32 cellular contexts compared by ENCODE assay signal in genomic region chr7:3965794-3966395, GRCh38.
"Had no signal": no experiment of that assay in that cellular context is flagged by ENCODE, and none has a peak within 500 bp of the region (broad histone marks: within the 10 kb centered on the region; RNA-seq: fewer than 3 reads in every experiment).

No MANE protein-coding gene starts in this region.

- FAIRE-seq: astrocyte had no signal

- H3K36me3 Mint-ChIP-seq: activated CD8-positive, alpha-beta memory T cell treated with anti-CD3 and anti-CD28 coated beads, Interleukin-2, amount 10 ng/mL, durations not matched to agents 7 days and 5 days; activated naive CD8-positive, alpha-beta T cell had no signal

- DNase-seq: activated B cell treated with CpG ODN at 0.5 μM for 24 hours; activated CD4-positive, alpha-beta T cell treated with anti-CD3 and anti-CD28 coated beads for 48 hours; activated CD4-positive, alpha-beta T cell treated with anti-CD3 and anti-CD28 coated beads, Interleukin-2, amount 50 U/mL, for 1 hour; activated CD4-positive, alpha-beta T cell treated with anti-CD3 and anti-CD28 coated beads, Interleukin-2, amount 50 U/mL, for 48 hours; activated CD8-positive, alpha-beta memory T cell treated with anti-CD3 and anti-CD28 coated beads, Interleukin-2, amount 10 ng/mL, durations not matched to agents 7 days and 5 days; activated CD8-positive, alpha-beta memory T cell treated with anti-CD3 and anti-CD28 coated beads, Interleukin-2, amount 50 U/mL, for 4 hours; activated CD8-positive, alpha-beta T cell treated with anti-CD3 and anti-CD28 coated beads, Interleukin-2, amount 10 ng/mL, durations not matched to agents 7 days and 5 days; activated effector memory CD4-positive, alpha-beta T cell treated with Interleukin-2 at 50 U/mL for 16 hours; activated gamma-delta T cell treated with Interleukin-2 at 50 U/mL for 16 hours; activated naive CD4-positive, alpha-beta T cell treated with anti-CD3 and anti-CD28 coated beads, Interleukin-2, amount 50 U/mL, for 16 hours; activated naive CD4-positive, alpha-beta T cell treated with Interleukin-2 at 50 U/mL for 16 hours; activated T-cell treated with anti-CD3 and anti-CD28 coated beads, Interleukin-2, amount 50 U/mL, for 4 hours; amniotic stem cell; anterior cingulate cortex; caudate nucleus; dorsolateral prefrontal cortex; effector memory CD4-positive, alpha-beta T cell; endodermal cell; foreskin keratinocyte; gastrocnemius medialis; T-helper 1 cell; T-helper 17 cell; T1000; WERI-Rb-1 had no signal

- H3K4me3 Mint-ChIP-seq: activated B cell treated with CpG ODN at 0.5 μM for 24 hours; activated CD8-positive, alpha-beta memory T cell treated with anti-CD3 and anti-CD28 coated beads, Interleukin-2, amount 10 ng/mL, durations not matched to agents 7 days and 5 days; activated CD8-positive, alpha-beta T cell treated with anti-CD3 and anti-CD28 coated beads, Interleukin-2, amount 10 ng/mL, durations not matched to agents 7 days and 5 days; activated naive CD8-positive, alpha-beta T cell; activated T-cell treated with anti-CD3 and anti-CD28 coated beads, Interleukin-2, amount 50 U/mL, for 4 hours; activated T-helper 17 cell treated with anti-CD3 and anti-CD28 coated beads, Interleukin-2, amount 50 U/mL, for 72 hours; dendritic cell treated with granulocyte-macrophage colony-stimulating factor and Interleukin-4, amounts not matched to agents 40 ng/mL and 50 ng/mL, for 4 days; endodermal cell; T-helper 17 cell; T-helper 2 cell treated with Interferon-gamma antibody and Interleukin-4, amounts not matched to agents 5 μg/mL and 100 μg/mL, for 36 hours had no signal

- H3K9me3 Mint-ChIP-seq: activated T-cell treated with anti-CD3 and anti-CD28 coated beads, Interleukin-2, amount 50 U/mL, for 4 hours; activated T-helper 17 cell treated with anti-CD3 and anti-CD28 coated beads, Interleukin-2, amount 50 U/mL, for 72 hours; endodermal cell; T-helper 2 cell treated with Interferon-gamma antibody and Interleukin-4, amounts not matched to agents 5 μg/mL and 100 μg/mL, for 36 hours had no signal

- H3K4me1 ChIP-seq: esophagus muscularis mucosa, foreskin keratinocyte, gastrocnemius medialis had no signal

- H3K27me3 Mint-ChIP-seq: activated CD8-positive, alpha-beta memory T cell treated with anti-CD3 and anti-CD28 coated beads, Interleukin-2, amount 10 ng/mL, durations not matched to agents 7 days and 5 days; activated naive CD8-positive, alpha-beta T cell; dendritic cell treated with granulocyte-macrophage colony-stimulating factor and Interleukin-4, amounts not matched to agents 40 ng/mL and 50 ng/mL, for 4 days had no signal

- H3K27ac ChIP-seq: coronary artery, dorsolateral prefrontal cortex, esophagus muscularis mucosa, foreskin keratinocyte, gastrocnemius medialis, WERI-Rb-1 had no signal

- H3K9me3 ChIP-seq: esophagus muscularis mucosa, gastrocnemius medialis had no signal

- H3K4me3 ChIP-seq: coronary artery, dorsolateral prefrontal cortex, esophagus muscularis mucosa, gastrocnemius medialis had no signal

- H3K36me3 ChIP-seq: gastrocnemius medialis, WERI-Rb-1 had no signal

- H3K27ac Mint-ChIP-seq: activated B cell treated with CpG ODN at 0.5 μM for 24 hours; activated CD8-positive, alpha-beta memory T cell treated with anti-CD3 and anti-CD28 coated beads, Interleukin-2, amount 10 ng/mL, durations not matched to agents 7 days and 5 days; activated CD8-positive, alpha-beta T cell treated with anti-CD3 and anti-CD28 coated beads, Interleukin-2, amount 10 ng/mL, durations not matched to agents 7 days and 5 days; activated naive CD8-positive, alpha-beta T cell; activated T-helper 17 cell treated with anti-CD3 and anti-CD28 coated beads, Interleukin-2, amount 50 U/mL, for 72 hours; dendritic cell treated with granulocyte-macrophage colony-stimulating factor and Interleukin-4, amounts not matched to agents 40 ng/mL and 50 ng/mL, for 4 days; endodermal cell; T-helper 17 cell; T-helper 2 cell treated with Interferon-gamma antibody and Interleukin-4, amounts not matched to agents 5 μg/mL and 100 μg/mL, for 36 hours had no signal

- H3K4me1 Mint-ChIP-seq: activated B cell treated with CpG ODN at 0.5 μM for 24 hours; activated CD8-positive, alpha-beta memory T cell treated with anti-CD3 and anti-CD28 coated beads, Interleukin-2, amount 10 ng/mL, durations not matched to agents 7 days and 5 days; activated T-helper 17 cell treated with anti-CD3 and anti-CD28 coated beads, Interleukin-2, amount 50 U/mL, for 72 hours; endodermal cell; T-helper 17 cell had no signal

- ATAC-seq: activated CD4-positive, CD25-positive, alpha-beta regulatory T cell treated with anti-CD3 and anti-CD28 coated beads, Interleukin-2, amount 50 U/mL, for 24 hours; activated CD8-positive, alpha-beta memory T cell treated with anti-CD3 and anti-CD28 coated beads, Interleukin-2, amount 10 ng/mL, durations not matched to agents 7 days and 5 days; activated CD8-positive, alpha-beta T cell treated with anti-CD3 and anti-CD28 coated beads, Interleukin-2, amount 10 ng/mL, durations not matched to agents 7 days and 5 days; activated T-cell treated with anti-CD3 and anti-CD28 coated beads, Interleukin-2, amount 50 U/mL, for 4 hours; activated T-helper 17 cell treated with anti-CD3 and anti-CD28 coated beads, Interleukin-2, amount 50 U/mL, for 72 hours; foreskin keratinocyte; gastrocnemius medialis; T-helper 17 cell had no signal

- H3K27me3 ChIP-seq: dorsolateral prefrontal cortex, esophagus muscularis mucosa, foreskin keratinocyte, gastrocnemius medialis had no signal
